ENCODE assay signal across 15 cellular contexts in the genomic region with DNA sequence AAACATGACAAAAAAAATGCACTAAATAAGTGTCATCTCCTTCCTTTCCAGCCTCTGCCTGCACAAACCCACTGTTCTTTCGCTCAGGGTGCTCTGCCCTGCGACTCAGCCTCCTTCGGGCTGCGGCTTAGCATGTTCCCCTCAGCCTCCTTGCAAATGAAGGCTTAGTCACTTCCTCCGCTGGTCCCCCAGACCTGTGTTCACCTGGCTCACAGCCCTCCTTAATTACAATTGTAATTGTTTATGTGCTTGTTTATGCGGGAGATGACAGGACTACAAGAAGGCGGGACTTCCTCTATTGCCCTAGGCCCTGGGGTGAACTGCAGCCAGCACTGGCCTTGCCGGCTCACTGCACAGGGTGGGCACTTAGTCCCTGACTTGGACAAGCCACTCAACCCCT.
"Had no signal": no experiment of that assay in that cellular context is flagged by ENCODE, and none has a peak within 500 bp of the region (broad histone marks: within the 10 kb centered on the region; RNA-seq: fewer than 3 reads in every experiment).

No MANE protein-coding gene starts in this region.

- H3K36me3 Mint-ChIP-seq: naive thymus-derived CD8-positive, alpha-beta T cell had no signal

- H3K4me3 Mint-ChIP-seq: endodermal cell; naive thymus-derived CD8-positive, alpha-beta T cell had no signal

- H3K9me3 ChIP-seq: mucosa of descending colon, ovary had no signal

- ATAC-seq: mucosa of descending colon; naive thymus-derived CD8-positive, alpha-beta T cell; right cardiac atrium had no signal

- H3K4me1 Mint-ChIP-seq: endodermal cell; naive thymus-derived CD8-positive, alpha-beta T cell had no signal

- DNase-seq: effector CD4-positive, alpha-beta T cell; endodermal cell; erythroblast; foreskin melanocyte; kidney glomerular epithelial cell; mammary epithelial cell; mucosa of descending colon; naive thymus-derived CD8-positive, alpha-beta T cell; ovary; right cardiac atrium; small intestine; stimulated activated CD4-positive, alpha-beta T cell treated with anti-CD3 and anti-CD28 coated beads, Interleukin-12 subunit alpha, Interleukin-12 subunit beta, amount 100 ng/mL, for 4 hours; stimulated activated naive CD4-positive, alpha-beta T cell treated with Interleukin-2 at 50 U/mL for 16 hours had no signal

- H3K36me3 ChIP-seq: ovary had no signal

- H3K4me3 ChIP-seq: coronary artery, hepatocyte, mucosa of descending colon, ovary had no signal

- H3K27me3 ChIP-seq: ovary had no signal

- H3K27ac ChIP-seq: coronary artery, hepatocyte, ovary had no signal

- H3K9me3 Mint-ChIP-seq: endodermal cell had no signal
